18 cellular contexts compared by ENCODE assay signal in genomic region chr9:115877852-115878450, GRCh38.
"Had no signal": no experiment of that assay in that cellular context is flagged by ENCODE, and none has a peak within 500 bp of the region (broad histone marks: within the 10 kb centered on the region; RNA-seq: fewer than 3 reads in every experiment).

No MANE protein-coding gene starts in this region.

- H3K27me3 Mint-ChIP-seq: activated CD4-positive, alpha-beta T cell treated with anti-CD3 and anti-CD28 coated beads for 36 hours; activated CD8-positive, alpha-beta T cell treated with anti-CD3 and anti-CD28 coated beads for 36 hours; central memory CD8-positive, alpha-beta T cell had no signal

- H3K36me3 Mint-ChIP-seq: activated naive CD4-positive, alpha-beta T cell treated with anti-CD3 and anti-CD28 coated beads, Interleukin-2, amount 50 U/mL, for 72 hours; naive thymus-derived CD8-positive, alpha-beta T cell had no signal

- H3K27ac Mint-ChIP-seq: activated CD4-positive, alpha-beta T cell treated with anti-CD3 and anti-CD28 coated beads for 36 hours; activated CD8-positive, alpha-beta T cell treated with anti-CD3 and anti-CD28 coated beads for 36 hours; activated naive CD4-positive, alpha-beta T cell treated with anti-CD3 and anti-CD28 coated beads, Interleukin-2, amount 50 U/mL, for 72 hours; activated T-cell treated with anti-CD3 and anti-CD28 coated beads, Interleukin-2, amount 50 U/mL, for 72 hours; naive thymus-derived CD8-positive, alpha-beta T cell had no signal

- H3K4me1 Mint-ChIP-seq: activated CD4-positive, alpha-beta T cell treated with anti-CD3 and anti-CD28 coated beads for 36 hours; central memory CD8-positive, alpha-beta T cell; naive thymus-derived CD8-positive, alpha-beta T cell had no signal

- DNase-seq: activated CD4-positive, alpha-beta T cell treated with anti-CD3 and anti-CD28 coated beads for 36 hours; activated CD8-positive, alpha-beta memory T cell treated with anti-CD3 and anti-CD28 coated beads, Interleukin-2, amount 50 U/mL, for 4 hours; activated CD8-positive, alpha-beta T cell treated with anti-CD3 and anti-CD28 coated beads for 36 hours; activated gamma-delta T cell; activated T-cell treated with anti-CD3 and anti-CD28 coated beads, Interleukin-2, amount 50 U/mL, for 72 hours; amniotic stem cell; body of pancreas; effector CD8-positive, alpha-beta T cell; mucosa of descending colon; naive thymus-derived CD8-positive, alpha-beta T cell; stimulated activated CD4-positive, alpha-beta T cell treated with anti-CD3 and anti-CD28 coated beads, Interleukin-15, amount 100 ng/mL, for 24 hours; stimulated activated CD4-positive, alpha-beta T cell treated with anti-CD3 and anti-CD28 coated beads, Interleukin-4, amount 100 ng/mL, for 24 hours; stimulated activated naive CD4-positive, alpha-beta T cell treated with Interleukin-2 at 50 U/mL for 16 hours; substantia nigra; uterus; WERI-Rb-1 had no signal

- H3K4me3 Mint-ChIP-seq: activated CD4-positive, alpha-beta T cell treated with anti-CD3 and anti-CD28 coated beads for 36 hours; activated CD8-positive, alpha-beta T cell treated with anti-CD3 and anti-CD28 coated beads for 36 hours; activated T-cell treated with anti-CD3 and anti-CD28 coated beads, Interleukin-2, amount 50 U/mL, for 72 hours; central memory CD8-positive, alpha-beta T cell; naive thymus-derived CD8-positive, alpha-beta T cell had no signal

- H3K9me3 Mint-ChIP-seq: activated CD8-positive, alpha-beta T cell treated with anti-CD3 and anti-CD28 coated beads for 36 hours had no signal
